7 cellular contexts compared by ENCODE assay signal in genomic region chr7:4612939-4613841, GRCh38.
DNase-seq lines count a peak whose midpoint lies in the region; ATAC-seq lines count a peak whose summit lies in the region.

No MANE protein-coding gene starts in this region.

- peak overlapping the region; percentile 11 for H3K4me3 Mint-ChIP-seq in stimulated activated effector memory CD8-positive, alpha-beta T cell treated with anti-CD3 and anti-CD28 coated beads, Interleukin-12 subunit alpha, Interleukin-12 subunit beta, amount 100 ng/mL, for 72 hours

- H3K4me1 Mint-ChIP-seq in stimulated activated effector memory CD8-positive, alpha-beta T cell treated with anti-CD3 and anti-CD28 coated beads, Interleukin-12 subunit alpha, Interleukin-12 subunit beta, amount 100 ng/mL, for 72 hours: peaks cover 10% of the 10 kb centered on the region

- ATAC-seq in stimulated activated effector memory CD8-positive, alpha-beta T cell treated with anti-CD3 and anti-CD28 coated beads, Interleukin-12 subunit alpha, Interleukin-12 subunit beta, amount 100 ng/mL, for 72 hours: no peak
- ATAC-seq in HG03095 (IDR thresholded peaks at IDR 0.05; ENCODE audit: unreplicated experiment): no peak

- DNase-seq in adipocyte (ENCODE audit: low read depth) (peak; percentile 15), iPS-NIHi7 (ENCODE audit: extremely low spot score) (peak; percentile 31), COR-L47 (lab: John Stamatoyannopoulos, UW) (no peak), DMS153 treated with DMSO at 0.1 percent for 48 hours (lab: John Stamatoyannopoulos, UW; ENCODE audit: unreplicated experiment) (no peak)
- DNase-seq in stimulated activated effector memory CD8-positive, alpha-beta T cell treated with anti-CD3 and anti-CD28 coated beads, Interleukin-12 subunit alpha, Interleukin-12 subunit beta, amount 100 ng/mL, for 72 hours (ENCODE audit: low spot score in 2 of 2): no peak

- H3K9me3 ChIP-seq in HUES48 (ENCODE audit: control insufficient read depth, insufficient read depth, low read length) (peaks cover 3% of the 10 kb centered on the region; the same call in 1 of the 2 replicates), adipocyte (ENCODE audit: control insufficient read depth, low read length) (no peaks in the 10 kb centered on the region)

- H3K27ac ChIP-seq in HUES48 (ENCODE audit: low read depth, low read length): peak overlapping the region; percentile 66

- no peaks in the 10 kb centered on the region for H3K36me3 Mint-ChIP-seq in stimulated activated effector memory CD8-positive, alpha-beta T cell treated with anti-CD3 and anti-CD28 coated beads, Interleukin-12 subunit alpha, Interleukin-12 subunit beta, amount 100 ng/mL, for 72 hours

- H3K36me3 ChIP-seq in HUES48 (ENCODE audit: control insufficient read depth, insufficient read depth, low read length) (no peaks in the 10 kb centered on the region), adipocyte (ENCODE audit: control insufficient read depth, insufficient read depth, low read length, severe bottlenecking) (no peaks in the 10 kb centered on the region)

- H3K4me3 ChIP-seq in HUES48 (ENCODE audit: low read depth, low read length) (no peak overlapping the region), adipocyte (ENCODE audit: low read length) (peak overlapping the region; percentile 57)

- no peak overlapping the region for H3K27ac Mint-ChIP-seq in stimulated activated effector memory CD8-positive, alpha-beta T cell treated with anti-CD3 and anti-CD28 coated beads, Interleukin-12 subunit alpha, Interleukin-12 subunit beta, amount 100 ng/mL, for 72 hours

- no peaks in the 10 kb centered on the region for H3K9me3 Mint-ChIP-seq in stimulated activated effector memory CD8-positive, alpha-beta T cell treated with anti-CD3 and anti-CD28 coated beads, Interleukin-12 subunit alpha, Interleukin-12 subunit beta, amount 100 ng/mL, for 72 hours

- H3K9ac ChIP-seq in HUES48 (ENCODE audit: low read depth, low read length) (no peak overlapping the region), adipocyte (ENCODE audit: low read length) (peak overlapping the region; percentile 79)

- no peaks in the 10 kb centered on the region for H3K27me3 ChIP-seq in HUES48 (ENCODE audit: control insufficient read depth, insufficient read depth, low read length)
- H3K27me3 ChIP-seq in adipocyte (replicated peaks; ENCODE audit: control insufficient read depth, insufficient read depth, low read length): peaks cover 2% of the 10 kb centered on the region

- peaks cover 14% of the 10 kb centered on the region for H3K4me1 ChIP-seq in HUES48 (ENCODE audit: control insufficient read depth, insufficient read depth, low read length)
- H3K4me1 ChIP-seq in adipocyte (ENCODE audit: control insufficient read depth, insufficient read depth, low read length): peaks cover 13% of the 10 kb centered on the region

Comparison
In these comparisons a context has a peak if more than half of its experiments do, and no peak if none do; other contexts are left out.
1. DNase-seq: peak in adipocyte (single experiment) and iPS-NIHi7 (single experiment); none in stimulated activated effector memory CD8-positive, alpha-beta T cell treated with anti-CD3 and anti-CD28 coated beads, Interleukin-12 subunit alpha, Interleukin-12 subunit beta, amount 100 ng/mL, for 72 hours (0 of 2), COR-L47 (single experiment) and DMS153 treated with DMSO at 0.1 percent for 48 hours (single experiment).